1 cellular context compared by ENCODE assay signal in genomic region chr10:30151581-30152389, GRCh38.
A peak's percentile ranks its signal among the peaks of the same experiment; 100 is the strongest.
TF ChIP-seq lines count a peak whose summit lies in the region.

No MANE protein-coding gene starts in this region.

TF ChIP-seq in GM23338, 12 proteins besides CTCF, POLR2A, EP300 and RAD21 (continued from another document):
- TF ChIP-seq ZNF462 (CRISPR knock-in tag; IDR thresholded peaks at IDR 0.05), result peak; percentile 48
- TF ChIP-seq EZH2phosphoT487 (IDR thresholded peaks at IDR 0.05; ENCODE audit: unreplicated experiment), result no peak
- TF ChIP-seq ZNF331 (CRISPR knock-in tag; IDR thresholded peaks at IDR 0.05; ENCODE audit: low read depth), result no peak
TF ChIP-seq in GM23338: peak in this region for 1.
